In genomic region chr20:19024296-19025035, GRCh38 we compare ENCODE assay signal across 18 cellular contexts.
DNase-seq lines count a peak whose midpoint lies in the region; ATAC-seq, FAIRE-seq and TF ChIP-seq lines count a peak whose summit lies in the region.
"Had no signal": no experiment of that assay in that cellular context is flagged by ENCODE, and none has a peak within 500 bp of the region (broad histone marks: within the 10 kb centered on the region; RNA-seq: fewer than 3 reads in every experiment).

No MANE protein-coding gene starts in this region.

- no peaks in the 10 kb centered on the region for H3K79me2 ChIP-seq in parathyroid adenoma

- TF ChIP-seq CTCF in A549 (IDR thresholded peaks at IDR 0.05) (no peak), foreskin keratinocyte (conservative IDR thresholded peaks at IDR 0.05) (no peak), parathyroid adenoma (IDR thresholded peaks at IDR 0.05) (peak; percentile 17)

- H2AFZ ChIP-seq in parathyroid adenoma, result peak overlapping the region; percentile 38

- ATAC-seq in A549, result no peak
- peak; percentile 18 for ATAC-seq in foreskin keratinocyte
- no peak for ATAC-seq in HG03342 (IDR thresholded peaks at IDR 0.05; ENCODE audit: unreplicated experiment)

- no peak overlapping the region for H3K9ac ChIP-seq in parathyroid adenoma

- peaks cover 3% of the 10 kb centered on the region for H3K27me3 ChIP-seq in foreskin keratinocyte
- H3K27me3 ChIP-seq in parathyroid adenoma (ENCODE audit: control insufficient read depth, insufficient read depth, low read length), result no peaks in the 10 kb centered on the region

- H3K4me2 ChIP-seq in A549 (no peak overlapping the region), parathyroid adenoma (ENCODE audit: low read length) (peak overlapping the region; percentile 39)

- TF ChIP-seq POLR2A in A549 (IDR thresholded peaks at IDR 0.05; ENCODE audit: low read length), result no peak

- H3K4me1 ChIP-seq in A549 (no peaks in the 10 kb centered on the region), foreskin keratinocyte (no peaks in the 10 kb centered on the region), parathyroid adenoma (peaks cover 30% of the 10 kb centered on the region)

- TF ChIP-seq RAD21 in A549 (conservative IDR thresholded peaks at IDR 0.05 in 1 of 2, IDR thresholded peaks at IDR 0.05 in 1 of 2), result no peak

- no peak for FAIRE-seq in A549 (lab: Jason Lieb, UNC)
- FAIRE-seq: HTR-8/SVneo had no signal

- CTCF ChIA-PET in A549 (lab: Yijun Ruan, JAX), result interaction anchor here (1.3 kb wide), 1 partner anchor 38 kb away, joined by 3 read pairs; no protein-coding TSS in a partner anchor

- TF ChIP-seq EP300 in A549 (IDR thresholded peaks at IDR 0.05), result no peak

- DNase-seq in A549 (ENCODE audit: low read depth in 1 of 2, low spot score in 1 of 2), result no peak
- peak; percentile 67 for DNase-seq in NCI-H510A treated with DMSO at 0.1 percent for 48 hours (lab: John Stamatoyannopoulos, UW)
- no peak for DNase-seq in foreskin keratinocyte
- DNase-seq in stimulated activated CD4-positive, alpha-beta T cell treated with anti-CD3 and anti-CD28 coated beads, Interleukin-4, amount 100 ng/mL, for 4 hours, result no peak
- DNase-seq in DMS153 (lab: John Stamatoyannopoulos, UW), result no peak
- DNase-seq: EL, HFFc6, MV-4-11, NCI-H2029, NCI-H2171, NCI-H524 treated with DMSO at 0.1 percent for 48 hours, RPMI8226, SIG-M5 had no signal

- 28% methylated on average over 11 of the region's 11 CpGs for WGBS in A549 (ENCODE audit: missing lambda C conversion rate)

- H3K9me3 ChIP-seq in A549 (no peaks in the 10 kb centered on the region), parathyroid adenoma (ENCODE audit: control insufficient read depth, low read length) (no peaks in the 10 kb centered on the region)

- H3K27ac ChIP-seq in A549 (no peak overlapping the region), foreskin keratinocyte (no peak overlapping the region), parathyroid adenoma (peak overlapping the region; percentile 86)
- H3K27ac ChIP-seq: C4-2B, HL-60 had no signal

- H3K4me3 ChIP-seq in A549 (no peak overlapping the region), parathyroid adenoma (ENCODE audit: low read depth, low read length) (no peak overlapping the region)

- no peaks in the 10 kb centered on the region for H3K36me3 ChIP-seq in parathyroid adenoma (ENCODE audit: control insufficient read depth, insufficient read depth, low read length)

- POLR2A ChIA-PET in A549 (lab: Yijun Ruan, JAX), result no interaction called here

TF ChIP-seq in A549, 52 proteins besides CTCF, POLR2A, EP300 and RAD21:
- TF ChIP-seq FOSB (CRISPR knock-in tag; IDR thresholded peaks at IDR 0.05) (no peak), MAFK (IDR thresholded peaks at IDR 0.05; ENCODE audit: partially characterized antibody) (peak; percentile 96)
